In the genomic region with DNA sequence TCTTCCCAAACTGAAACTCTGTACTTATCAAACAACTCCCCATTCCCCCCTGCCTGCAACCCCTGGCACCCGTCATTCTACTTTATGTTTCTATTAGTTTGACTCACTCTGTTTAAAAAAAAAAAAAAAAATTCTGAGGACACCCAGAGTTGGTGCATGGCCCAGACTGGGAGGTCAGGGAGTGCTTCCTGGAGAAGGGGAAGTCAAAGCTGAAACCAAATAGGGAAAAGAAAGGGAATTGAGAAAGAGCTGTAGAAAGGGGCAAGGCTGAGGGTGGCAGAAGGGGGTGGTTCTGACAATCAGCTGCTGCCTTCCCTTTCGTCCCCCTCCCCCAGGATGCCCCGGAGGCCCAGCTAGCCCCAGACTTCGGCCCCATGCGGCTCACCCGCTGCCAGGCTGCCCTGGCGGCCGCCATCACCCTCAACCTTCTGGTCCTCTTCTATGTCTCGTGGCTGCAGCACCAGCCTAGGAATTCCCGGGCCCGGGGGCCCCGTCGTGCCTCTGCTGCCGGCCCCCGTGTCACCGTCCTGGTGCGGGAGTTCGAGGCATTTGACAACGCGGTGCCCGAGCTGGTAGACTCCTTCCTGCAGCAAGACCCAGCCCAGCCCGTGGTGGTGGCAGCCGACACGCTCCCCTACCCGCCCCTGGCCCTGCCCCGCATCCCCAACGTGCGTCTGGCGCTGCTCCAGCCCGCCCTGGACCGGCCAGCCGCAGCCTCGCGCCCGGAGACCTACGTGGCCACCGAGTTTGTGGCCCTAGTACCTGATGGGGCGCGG, we compare ENCODE assay signal across 15 cellular contexts. TPM values are rescaled to one million over a fixed set of nuclear protein-coding genes. Genes with fewer than 3 reads are reported as not detected.
DNase-seq lines count a peak whose midpoint lies in the region; ATAC-seq and TF ChIP-seq lines count a peak whose summit lies in the region.
"Had no signal": no experiment of that assay in that cellular context is flagged by ENCODE, and none has a peak within 500 bp of the region (broad histone marks: within the 10 kb centered on the region; RNA-seq: fewer than 3 reads in every experiment).

No MANE protein-coding gene starts in this region.

- peaks cover 0 to 9% of the 10 kb centered on the region in 2 donors for H3K36me3 ChIP-seq in adrenal gland (replicated peaks in 1 of 2)
- peaks cover 0 to 5% of the 10 kb centered on the region in 2 donors for H3K36me3 ChIP-seq in thyroid gland
- no peaks in the 10 kb centered on the region for H3K36me3 ChIP-seq in hepatocyte (replicated peaks; ENCODE audit: insufficient read depth, low read depth)
- H3K36me3 ChIP-seq in CD4-positive, alpha-beta memory T cell (ENCODE audit: insufficient read depth, low read length) = no peaks in the 10 kb centered on the region

- peak; percentile 17 for ATAC-seq in stimulated activated memory B cell treated with anti-CD40 and anti-IgM and Interleukin-4, amounts not matched to agents 10 μg/mL and 1 μg/mL and 100 μg/mL, for 72 hours
- ATAC-seq: activated naive CD4-positive, alpha-beta T cell treated with anti-CD3 and anti-CD28 coated beads, Interleukin-2, amount 50 U/mL, for 72 hours had no signal

- H3K4me1 ChIP-seq in adrenal gland (replicated peaks in 1 of 2) (peaks cover 7 to 13% of the 10 kb centered on the region in 2 donors), thyroid gland (peaks cover 0 to 4% of the 10 kb centered on the region in 2 donors), hepatocyte (ENCODE audit: insufficient read depth) (no peaks in the 10 kb centered on the region)
- H3K4me1 ChIP-seq in CD4-positive, alpha-beta memory T cell (ENCODE audit: insufficient read depth, low read length) = no peaks in the 10 kb centered on the region

- H3K36me3 Mint-ChIP-seq in stimulated activated memory B cell treated with anti-CD40 and anti-IgM and Interleukin-4, amounts not matched to agents 10 μg/mL and 1 μg/mL and 100 μg/mL, for 72 hours = peaks cover 22% of the 10 kb centered on the region
- peaks cover 0 to 22% of the 10 kb centered on the region in 2 donors for H3K36me3 Mint-ChIP-seq in CD4-positive, alpha-beta memory T cell
- H3K36me3 Mint-ChIP-seq: activated naive CD4-positive, alpha-beta T cell treated with anti-CD3 and anti-CD28 coated beads, Interleukin-2, amount 50 U/mL, for 72 hours had no signal

- H3K4me3 ChIP-seq in adrenal gland (no peak overlapping the region), thyroid gland (replicated peaks in 1 of 3) (no peak overlapping the region), hepatocyte (no peak overlapping the region)
- no peak overlapping the region for H3K4me3 ChIP-seq in CD4-positive, alpha-beta memory T cell (ENCODE audit: low read length in 2 of 2)
- H3K4me3 ChIP-seq: dorsolateral prefrontal cortex, heart left ventricle had no signal

- H3K9me2 ChIP-seq in hepatocyte (replicated peaks; ENCODE audit: insufficient read depth) = no peaks in the 10 kb centered on the region

- CTCF ChIA-PET in CD4-positive, alpha-beta memory T cell (lab: Charles Lee; ENCODE audit: partially characterized antibody) = interaction anchor here (1.0 to 15.7 kb wide), 8 partner anchors 12 to 237 kb away, joined by 3 to 335 read pairs (median 10); no protein-coding TSS in a partner anchor

- H3K27ac Mint-ChIP-seq in stimulated activated memory B cell treated with anti-CD40 and anti-IgM and Interleukin-4, amounts not matched to agents 10 μg/mL and 1 μg/mL and 100 μg/mL, for 72 hours = no peak overlapping the region
- H3K27ac Mint-ChIP-seq in CD4-positive, alpha-beta memory T cell = peak overlapping the region in 1 of 7 donors; percentile 55
- H3K27ac Mint-ChIP-seq: progenitor cell of endocrine pancreas had no signal

- no peaks in the 10 kb centered on the region for H3K9me3 ChIP-seq in adrenal gland (replicated peaks in 1 of 3)
- H3K9me3 ChIP-seq in thyroid gland = no peaks in the 10 kb centered on the region
- no peaks in the 10 kb centered on the region for H3K9me3 ChIP-seq in hepatocyte (ENCODE audit: low read depth)
- no peaks in the 10 kb centered on the region for H3K9me3 ChIP-seq in CD4-positive, alpha-beta memory T cell (ENCODE audit: control insufficient read depth in 1 of 2, low read length in 2 of 2)
- H3K9me3 ChIP-seq: heart left ventricle had no signal

- TF ChIP-seq CTCF in adrenal gland (IDR thresholded peaks at IDR 0.05) (no peak), thyroid gland (IDR thresholded peaks at IDR 0.05) (no peak), hepatocyte (IDR thresholded peaks at IDR 0.05; ENCODE audit: poor library complexity) (no peak)

- H3K79me2 ChIP-seq in hepatocyte = peaks cover 4% of the 10 kb centered on the region

- WGBS in adrenal gland, 4 donors = 38 to 76% (median 55%) methylated on average over 6 to 39 of the region's 39 CpGs
- 89 to 91% methylated on average over 19 to 33 of the region's 39 CpGs for WGBS in thyroid gland, 2 donors
- whole genome bisulfite sequencing in hepatocyte (ENCODE audit: low lambda C conversion rate, missing lambda C conversion rate) = 96% methylated on average over 35 of the region's 39 CpGs

- H3K4me1 Mint-ChIP-seq in stimulated activated memory B cell treated with anti-CD40 and anti-IgM and Interleukin-4, amounts not matched to agents 10 μg/mL and 1 μg/mL and 100 μg/mL, for 72 hours = peaks cover 24% of the 10 kb centered on the region
- H3K4me1 Mint-ChIP-seq in CD4-positive, alpha-beta memory T cell = peaks cover 5 to 9% (median 7%) of the 10 kb centered on the region in 4 donors

- DNase-seq in HCEC 1CT (peak; percentile 68), adrenal gland (peak in 3 of 7 donors; percentile 42 to 49 (median 45)), hepatic stellate cell (ENCODE audit: low spot score) (peak; percentile 68), thyroid gland (no peak), hepatocyte (ENCODE audit: low spot score) (no peak), occipital lobe (lab: John Stamatoyannopoulos, UW) (no peak)
- DNase-seq in CD4-positive, alpha-beta memory T cell = no peak
- DNase-seq: dorsolateral prefrontal cortex, mesendoderm, NCI-H526, SHP77 had no signal

- H2AFZ ChIP-seq in hepatocyte = no peak overlapping the region

- no peaks in the 10 kb centered on the region for H3K27me3 ChIP-seq in adrenal gland
- no peaks in the 10 kb centered on the region for H3K27me3 ChIP-seq in thyroid gland
- H3K27me3 ChIP-seq in hepatocyte = no peaks in the 10 kb centered on the region
- no peaks in the 10 kb centered on the region for H3K27me3 ChIP-seq in CD4-positive, alpha-beta memory T cell (ENCODE audit: insufficient read depth, low read length)
- H3K27me3 ChIP-seq: dorsolateral prefrontal cortex, heart left ventricle had no signal

- H3K27me3 Mint-ChIP-seq in stimulated activated memory B cell treated with anti-CD40 and anti-IgM and Interleukin-4, amounts not matched to agents 10 μg/mL and 1 μg/mL and 100 μg/mL, for 72 hours = no peaks in the 10 kb centered on the region
- no peaks in the 10 kb centered on the region for H3K27me3 Mint-ChIP-seq in CD4-positive, alpha-beta memory T cell
- H3K27me3 Mint-ChIP-seq: progenitor cell of endocrine pancreas had no signal

- intact Hi-C loops in adrenal gland (cut with DNase I) = loop anchor here (5.0 to 10.0 kb wide), 3 partner anchors 82 to 240 kb away; no protein-coding TSS in a partner anchor
- intact Hi-C loops in thyroid gland (cut with DNase I) = loop anchor here (5.0 kb wide), 1 partner anchor 237 kb away; no protein-coding TSS in a partner anchor
- intact Hi-C loops in CD4-positive, alpha-beta memory T cell (cut with micrococcal nuclease) = no loop called here

- no peak overlapping the region for H3K4me3 Mint-ChIP-seq in stimulated activated memory B cell treated with anti-CD40 and anti-IgM and Interleukin-4, amounts not matched to agents 10 μg/mL and 1 μg/mL and 100 μg/mL, for 72 hours
- no peak overlapping the region for H3K4me3 Mint-ChIP-seq in CD4-positive, alpha-beta memory T cell

- no peaks in the 10 kb centered on the region for H4K20me1 ChIP-seq in hepatocyte (ENCODE audit: insufficient read depth, poor library complexity, severe bottlenecking)

- TF ChIP-seq POLR2A in adrenal gland (IDR thresholded peaks at IDR 0.05) = no peak
- no peak for TF ChIP-seq POLR2A in thyroid gland (IDR thresholded peaks at IDR 0.05)

- no peak overlapping the region for H3K4me2 ChIP-seq in hepatocyte

- POLR2A ChIA-PET in CD4-positive, alpha-beta memory T cell (lab: Charles Lee; ENCODE audit: partially characterized antibody) = interaction anchor here (0.7 kb wide), 1 partner anchor 143 kb away, joined by 5 read pairs; no protein-coding TSS in a partner anchor

- H3K9me3 Mint-ChIP-seq in stimulated activated memory B cell treated with anti-CD40 and anti-IgM and Interleukin-4, amounts not matched to agents 10 μg/mL and 1 μg/mL and 100 μg/mL, for 72 hours = no peaks in the 10 kb centered on the region
- no peaks in the 10 kb centered on the region for H3K9me3 Mint-ChIP-seq in CD4-positive, alpha-beta memory T cell
- H3K9me3 Mint-ChIP-seq: activated naive CD4-positive, alpha-beta T cell treated with anti-CD3 and anti-CD28 coated beads, Interleukin-2, amount 50 U/mL, for 72 hours had no signal

- H3K27ac ChIP-seq in adrenal gland (peak overlapping the region in 3 of 5 donors; percentile 4 to 64 (median 37)), thyroid gland (no peak overlapping the region), hepatocyte (no peak overlapping the region)
- no peak overlapping the region for H3K27ac ChIP-seq in CD4-positive, alpha-beta memory T cell (ENCODE audit: low read depth, low read length)

RNA-seq across cellular contexts. Expression of gene STRN4, which starts 9.0 kb away (rescaled TPM):
- total RNA-seq in adrenal gland (10 to 100 TPM; 46.6 to 85.7 (median 66.8) TPM), thyroid gland (10 to 100 TPM; 54.1 to 73.4 (median 67.7) TPM), hepatocyte (57.6 and 64.1 TPM in 2 replicates), occipital lobe (85.2 TPM)
- polyA plus RNA-seq in adrenal gland (10 to 100 TPM; 22.3 to 92.8 (median 65.3) TPM), hepatocyte (58.0 and 63.7 TPM in 2 replicates)
- total RNA-seq in CD4-positive, alpha-beta memory T cell = 10 to 100 TPM; 81.2 to 88.8 TPM
- polyA plus RNA-seq in CD4-positive, alpha-beta memory T cell = 10 to 100 TPM; 13.9 to 23.0 TPM

RNA-seq across cellular contexts. Expression of gene FKRP, which starts 9.4 kb away (rescaled TPM):
- total RNA-seq in adrenal gland (10 to 100 TPM in 7 of 8 donors, 1 to 10 TPM in 1; 9.6 to 31.2 (median 16.7) TPM), thyroid gland (10 to 100 TPM; 20.1 to 40.1 (median 23.1) TPM), hepatocyte (17.0 and 18.7 TPM in 2 replicates), occipital lobe (11.7 TPM)
- polyA plus RNA-seq in adrenal gland (10 to 100 TPM in 2 of 3 donors, 1 to 10 TPM in 1; 5.5 to 19.1 (median 13.6) TPM), hepatocyte (21.2 and 23.6 TPM in 2 replicates)
- 10 to 100 TPM; 24.4 to 28.9 TPM for total RNA-seq in CD4-positive, alpha-beta memory T cell
- 1 to 10 TPM; 3.0 to 5.7 TPM for polyA plus RNA-seq in CD4-positive, alpha-beta memory T cell

RNA-seq across cellular contexts. Expression of gene SLC1A5, which starts 33.1 kb away (rescaled TPM):
- total RNA-seq in adrenal gland (10 to 100 TPM; 16.6 to 56.9 (median 34.2) TPM), thyroid gland (10 to 100 TPM in 3 of 4 donors, 1 to 10 TPM in 1; 9.3 to 18.5 (median 11.8) TPM), hepatocyte (84.6 and 87.9 TPM in 2 replicates), occipital lobe (3.3 TPM)
- polyA plus RNA-seq in adrenal gland (10 to 100 TPM; 13.3 to 32.3 (median 14.7) TPM), hepatocyte (171 and 176 TPM in 2 replicates)
- total RNA-seq in CD4-positive, alpha-beta memory T cell = 10 to 100 TPM; 20.3 TPM
- 10 to 100 TPM in 1 of 2 donors, 1 to 10 TPM in 1; 7.2 to 22.1 TPM for polyA plus RNA-seq in CD4-positive, alpha-beta memory T cell

RNA-seq across cellular contexts. Expression of gene PRKD2, which starts 38.4 kb away (rescaled TPM):
- 10 to 100 TPM; 11.5 to 37.0 (median 26.8) TPM for total RNA-seq in adrenal gland
- 10 to 100 TPM in 2 of 3 donors, 1 to 10 TPM in 1; 6.8 to 77.1 (median 53.7) TPM for polyA plus RNA-seq in adrenal gland
- 10 to 100 TPM; 23.7 to 40.7 (median 32.7) TPM for total RNA-seq in thyroid gland
- total RNA-seq in hepatocyte = 15.6 and 29.5 TPM in 2 replicates
- polyA plus RNA-seq in hepatocyte = 37.9 and 48.5 TPM in 2 replicates
- total RNA-seq in CD4-positive, alpha-beta memory T cell = 100 to 1,000 TPM; 115 to 122 TPM
- 10 to 100 TPM; 27.6 to 88.9 TPM for polyA plus RNA-seq in CD4-positive, alpha-beta memory T cell
- total RNA-seq in occipital lobe = 4.7 TPM

Comparison
In these comparisons a context has a peak if more than half of its experiments do, and no peak if none do; other contexts are left out.
1. DNase-seq: peak in HCEC 1CT (single experiment) and hepatic stellate cell (single experiment); none in thyroid gland (0 of 2), hepatocyte (single experiment), CD4-positive, alpha-beta memory T cell (0 of 5) and occipital lobe (single experiment).
2. H3K27ac ChIP-seq: peak in adrenal gland (3 of 5); none in thyroid gland (0 of 3), hepatocyte (single experiment) and CD4-positive, alpha-beta memory T cell (single experiment).